ENCODE assay signal across 27 cellular contexts in genomic region chr10:19107406-19107805, GRCh38.
"Had no signal": no experiment of that assay in that cellular context is flagged by ENCODE, and none has a peak within 500 bp of the region (broad histone marks: within the 10 kb centered on the region; RNA-seq: fewer than 3 reads in every experiment).

No MANE protein-coding gene starts in this region.

- H3K4me1 ChIP-seq: stomach, suprapubic skin, testis, thyroid gland, tibial nerve, transverse colon, upper lobe of left lung, upper lobe of right lung, uterus, vagina had no signal

- FAIRE-seq: urothelium cell line had no signal

- ATAC-seq: stimulated activated effector memory CD8-positive, alpha-beta T cell treated with anti-CD3 and anti-CD28 coated beads, Interleukin-12 subunit alpha, Interleukin-12 subunit beta, amount 100 ng/mL, for 72 hours; stimulated activated memory B cell treated with anti-CD40 and anti-IgM and Interleukin-4, amounts not matched to agents 10 μg/mL and 1 μg/mL and 100 μg/mL, for 72 hours; stimulated activated naive B cell treated with anti-CD40 and anti-IgM and Interleukin-4, amounts not matched to agents 10 μg/mL and 1 μg/mL and 100 μg/mL, for 72 hours; stimulated activated naive CD8-positive, alpha-beta T cell treated with anti-CD3 and anti-CD28 coated beads, Interleukin-15, amount 100 ng/mL, for 72 hours; stimulated activated naive CD8-positive, alpha-beta T cell treated with anti-CD3 and anti-CD28 coated beads, Interleukin-15, Interleukin-2, amounts not matched to agents 100 U/mL and 50 U/mL, for 24 hours; upper lobe of right lung had no signal

- H3K36me3 ChIP-seq: stomach, suprapubic skin, thoracic aorta, thyroid gland, tibial artery, tibial nerve, transverse colon, upper lobe of left lung, upper lobe of right lung, uterus, vagina had no signal

- H3K27me3 ChIP-seq: stomach, suprapubic skin, testis, thyroid gland, tibial artery, tibial nerve, transverse colon, upper lobe of left lung, upper lobe of right lung, uterus, vagina had no signal

- DNase-seq: stimulated activated CD4-positive, alpha-beta T cell treated with anti-CD3 and anti-CD28 coated beads, Interleukin-2, amount 100 ng/mL, for 48 hours; stimulated activated CD4-positive, alpha-beta T cell treated with anti-CD3 and anti-CD28 coated beads, Interleukin-4, amount 100 ng/mL, for 1 hour; stimulated activated CD4-positive, alpha-beta T cell treated with anti-CD3 and anti-CD28 coated beads, Interleukin-4, amount 100 ng/mL, for 24 hours; stimulated activated CD4-positive, alpha-beta T cell treated with anti-CD3 and anti-CD28 coated beads, Interleukin-4, amount 100 ng/mL, for 4 hours; stimulated activated CD8-positive, alpha-beta memory T cell treated with anti-CD3 and anti-CD28 coated beads, Interleukin-4, amount 100 ng/mL, for 48 hours; stimulated activated naive B cell treated with anti-CD40 and anti-IgM and Interleukin-4, amounts not matched to agents 10 μg/mL and 1 μg/mL and 100 μg/mL, for 72 hours; stimulated activated naive CD4-positive, alpha-beta T cell; stimulated activated naive CD4-positive, alpha-beta T cell treated with Interleukin-2 at 50 U/mL for 16 hours; stimulated activated naive CD8-positive, alpha-beta T cell treated with anti-CD3 and anti-CD28 coated beads, Interleukin-15, amount 100 ng/mL, for 72 hours; stimulated activated naive CD8-positive, alpha-beta T cell treated with anti-CD3 and anti-CD28 coated beads, Interleukin-15, Interleukin-2, amounts not matched to agents 100 U/mL and 50 U/mL, for 24 hours; stomach; substantia nigra; testis; thyroid gland; tibial artery; transverse colon; trophoblast cell; upper lobe of left lung; upper lobe of right lung; uterus had no signal

- H3K27ac ChIP-seq: stomach, suprapubic skin, testis, thoracic aorta, thyroid gland, tibial artery, tibial nerve, transverse colon, upper lobe of left lung, upper lobe of right lung, uterus, vagina had no signal

- H3K4me3 ChIP-seq: stomach, suprapubic skin, testis, thoracic aorta, thyroid gland, tibial artery, tibial nerve, transverse colon, upper lobe of left lung, upper lobe of right lung, uterus, vagina had no signal

- H3K9me3 ChIP-seq: testis, thyroid gland, vagina had no signal
